ENCODE assay signal across 9 cellular contexts in the genomic region with DNA sequence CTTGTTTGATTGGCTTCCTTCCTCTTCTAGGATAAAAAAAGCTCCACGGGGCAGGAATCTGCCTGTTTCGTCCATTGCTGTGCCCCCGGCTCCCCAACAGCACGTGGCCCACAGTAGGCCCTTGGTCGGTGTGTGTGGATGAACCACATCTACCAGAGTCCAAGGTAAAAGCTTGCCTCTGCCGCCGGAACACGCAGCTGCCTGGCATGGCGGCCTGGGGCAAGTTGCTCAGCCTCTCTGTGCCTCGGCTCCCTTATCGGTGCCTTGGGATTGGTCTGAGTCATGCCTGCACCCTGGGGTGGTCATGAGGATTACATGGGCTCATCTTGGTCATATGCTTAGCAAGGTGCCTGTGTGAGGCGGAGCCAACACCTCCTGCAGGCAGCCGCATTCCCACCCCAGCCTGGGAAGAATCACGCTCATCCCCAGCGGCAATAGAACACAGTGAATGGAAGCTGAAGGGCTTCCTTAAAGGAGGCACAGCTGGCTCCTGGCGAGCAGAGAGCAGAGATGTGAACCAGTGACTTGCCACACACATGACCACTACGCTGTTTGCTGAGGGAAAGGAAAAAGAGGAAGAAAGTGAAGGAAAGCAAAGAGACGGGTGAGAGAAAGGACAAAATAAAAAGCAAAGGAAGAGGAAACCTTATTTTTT. TPM values are rescaled to one million over a fixed set of nuclear protein-coding genes. Genes with fewer than 3 reads are reported as not detected.
DNase-seq lines count a peak whose midpoint lies in the region; ATAC-seq and TF ChIP-seq lines count a peak whose summit lies in the region.
"Had no signal": no experiment of that assay in that cellular context is flagged by ENCODE, and none has a peak within 500 bp of the region (broad histone marks: within the 10 kb centered on the region; RNA-seq: fewer than 3 reads in every experiment).

No MANE protein-coding gene starts in this region.

- H3K27me3 Mint-ChIP-seq in CD4-positive, alpha-beta T cell = peaks cover 4% of the 10 kb centered on the region
- H3K27me3 Mint-ChIP-seq in activated B cell treated with CpG ODN at 0.5 μM for 24 hours = no peaks in the 10 kb centered on the region

- no peaks in the 10 kb centered on the region for H3K9me3 Mint-ChIP-seq in CD4-positive, alpha-beta T cell
- no peaks in the 10 kb centered on the region for H3K9me3 Mint-ChIP-seq in activated B cell treated with CpG ODN at 0.5 μM for 24 hours

- H3K27ac Mint-ChIP-seq in CD4-positive, alpha-beta T cell = no peak overlapping the region
- H3K27ac Mint-ChIP-seq in activated B cell treated with CpG ODN at 0.5 μM for 24 hours = peak overlapping the region; percentile 43

- no peaks in the 10 kb centered on the region for H3K27me3 ChIP-seq in CD4-positive, alpha-beta T cell (ENCODE audit: control insufficient read depth, insufficient read depth, low read length)
- H3K27me3 ChIP-seq in ascending aorta (no peaks in the 10 kb centered on the region), osteoblast (ENCODE audit: insufficient read depth, low read length) (no peaks in the 10 kb centered on the region)
- H3K27me3 ChIP-seq: body of pancreas had no signal

- H3K4me1 ChIP-seq in ascending aorta (no peaks in the 10 kb centered on the region), osteoblast (ENCODE audit: insufficient read depth, low read length) (peaks cover 7% of the 10 kb centered on the region)

- H3K4me2 ChIP-seq in osteoblast (ENCODE audit: insufficient read depth, low read length) = no peak overlapping the region

- peaks cover 13% of the 10 kb centered on the region for H3K4me1 Mint-ChIP-seq in CD4-positive, alpha-beta T cell (ENCODE audit: low read depth)
- H3K4me1 Mint-ChIP-seq in activated B cell treated with CpG ODN at 0.5 μM for 24 hours = peaks cover 32% of the 10 kb centered on the region

- no peaks in the 10 kb centered on the region for H3K36me3 ChIP-seq in ascending aorta
- no peaks in the 10 kb centered on the region for H3K36me3 ChIP-seq in osteoblast (ENCODE audit: insufficient read depth, low read length)

- no peaks in the 10 kb centered on the region for H4K20me1 ChIP-seq in osteoblast (ENCODE audit: insufficient read depth, low read length)

- POLR2A ChIA-PET in CD4-positive, alpha-beta T cell (lab: Charles Lee) = interaction anchor here (1.5 kb wide), 1 partner anchor 45 kb away, joined by 3 read pairs; a partner anchor contains a TSS
- POLR2A ChIA-PET in activated B cell treated with CpG ODN at 0.5 μM for 24 hours (lab: Charles Lee) = interaction anchor here (0.6 to 1.2 kb wide), 5 partner anchors 9 to 302 kb away, joined by 3 to 5 read pairs (median 3); no protein-coding TSS in a partner anchor

- H3K27ac ChIP-seq in CD4-positive, alpha-beta T cell (ENCODE audit: low read depth, low read length) = no peak overlapping the region
- H3K27ac ChIP-seq in ascending aorta = no peak overlapping the region
- H3K27ac ChIP-seq in osteoblast (ENCODE audit: low read depth, low read length) = no peak overlapping the region

- peak overlapping the region; percentile 16 for H3K4me3 Mint-ChIP-seq in CD4-positive, alpha-beta T cell
- H3K4me3 Mint-ChIP-seq in activated B cell treated with CpG ODN at 0.5 μM for 24 hours = peak overlapping the region; percentile 64

- ATAC-seq in CD4-positive, alpha-beta T cell (ENCODE audit: poor library complexity) = no peak
- ATAC-seq in HG03280 (IDR thresholded peaks at IDR 0.05; ENCODE audit: unreplicated experiment) (peak; percentile 50), activated B cell treated with CpG ODN at 0.5 μM for 24 hours (ENCODE audit: low read depth) (peak; percentile 72), HG03196 (IDR thresholded peaks at IDR 0.05; ENCODE audit: unreplicated experiment) (no peak)
- ATAC-seq: body of pancreas had no signal

- H2AFZ ChIP-seq in osteoblast (ENCODE audit: low read length) = no peak overlapping the region

- H3K36me3 Mint-ChIP-seq in CD4-positive, alpha-beta T cell (ENCODE audit: low read depth) = no peaks in the 10 kb centered on the region
- no peaks in the 10 kb centered on the region for H3K36me3 Mint-ChIP-seq in activated B cell treated with CpG ODN at 0.5 μM for 24 hours (ENCODE audit: low read depth)

- H3K9me3 ChIP-seq in CD4-positive, alpha-beta T cell (ENCODE audit: control insufficient read depth, low read length) = no peaks in the 10 kb centered on the region
- H3K9me3 ChIP-seq in ascending aorta (no peaks in the 10 kb centered on the region), osteoblast (ENCODE audit: low read depth, low read length) (no peaks in the 10 kb centered on the region)
- H3K9me3 ChIP-seq: body of pancreas had no signal

- no peaks in the 10 kb centered on the region for H3K79me2 ChIP-seq in osteoblast (ENCODE audit: insufficient read depth, low read length)

- intact Hi-C loops in CD4-positive, alpha-beta T cell (cut with DNase I, micrococcal nuclease) = loop anchor here in 1 of 2 experiments (10.0 kb wide), 1 partner anchor 196 kb away; a partner anchor contains a TSS
- intact Hi-C loops in activated B cell treated with CpG ODN at 0.5 μM for 24 hours (cut with micrococcal nuclease) (loop anchor here (10.0 kb wide), 1 partner anchor 304 kb away; a partner anchor contains a TSS), ascending aorta (cut with DNase I) (no loop called here)

- H3K4me3 ChIP-seq in ascending aorta (no peak overlapping the region), osteoblast (ENCODE audit: insufficient read depth, low read length) (no peak overlapping the region)
- H3K4me3 ChIP-seq: body of pancreas had no signal

- DNase-seq in CD4-positive, alpha-beta T cell = no peak
- no peak for DNase-seq in activated B cell treated with CpG ODN at 0.5 μM for 24 hours
- DNase-seq in medulla oblongata (ENCODE audit: extremely low spot score) = peak; percentile 85
- no peak for DNase-seq in ascending aorta (ENCODE audit: low spot score in 2 of 2)
- DNase-seq in osteoblast (ENCODE audit: insufficient read length, low spot score, missing footprints) = no peak
- no peak for DNase-seq in NCI-H748 (lab: John Stamatoyannopoulos, UW; ENCODE audit: unreplicated experiment)

- CTCF ChIA-PET in CD4-positive, alpha-beta T cell (lab: Charles Lee) = interaction anchor here (1.0 kb wide), 1 partner anchor 38 kb away, joined by 4 read pairs; no protein-coding TSS in a partner anchor
- CTCF ChIA-PET in activated B cell treated with CpG ODN at 0.5 μM for 24 hours (lab: Charles Lee) = interaction anchor here (1.5 kb wide), 1 partner anchor 16 kb away, joined by 3 read pairs; no protein-coding TSS in a partner anchor

- no peak for TF ChIP-seq CTCF in CD4-positive, alpha-beta T cell (IDR thresholded peaks at IDR 0.05)
- TF ChIP-seq CTCF in activated B cell treated with CpG ODN at 0.5 μM for 24 hours (IDR thresholded peaks at IDR 0.05) (no peak), ascending aorta (IDR thresholded peaks at IDR 0.05) (no peak), osteoblast (IDR thresholded peaks at IDR 0.05; ENCODE audit: extremely low read depth, low read depth, low read length) (no peak)

RNA-seq across cellular contexts. Expression of a gene that starts 5.5 kb away (rescaled TPM):
- total RNA-seq in CD4-positive, alpha-beta T cell = 1 to 10 TPM; 2.3 to 3.7 TPM
- total RNA-seq in activated B cell treated with CpG ODN at 0.5 μM for 24 hours (39.3 and 40.8 TPM in 2 replicates), ascending aorta (81.1 TPM), osteoblast (9.4 and 10.9 TPM in 2 replicates)

RNA-seq across cellular contexts. Expression of a gene that starts 45.3 kb away (rescaled TPM):
- total RNA-seq in CD4-positive, alpha-beta T cell = 1,000 to 10,000 TPM; 1,389 to 1,410 TPM
- 847 and 865 TPM in 2 replicates for total RNA-seq in activated B cell treated with CpG ODN at 0.5 μM for 24 hours
- 1,347 TPM for total RNA-seq in ascending aorta
- 1,904 and 1,975 TPM in 2 replicates for total RNA-seq in osteoblast

Comparison
In these comparisons a context has a peak if more than half of its experiments do, and no peak if none do; other contexts are left out.
1. ATAC-seq: peak in HG03280 (single experiment) and activated B cell treated with CpG ODN at 0.5 μM for 24 hours (single experiment); none in CD4-positive, alpha-beta T cell (single experiment) and HG03196 (single experiment).